8 cellular contexts compared by ENCODE assay signal in genomic region chr10:125629758-125630376, GRCh38. TPM values are rescaled to one million over a fixed set of nuclear protein-coding genes. Genes with fewer than 3 reads are reported as not detected.
A peak's percentile ranks its signal among the peaks of the same experiment; 100 is the strongest.
DNase-seq lines count a peak whose midpoint lies in the region; ATAC-seq and TF ChIP-seq lines count a peak whose summit lies in the region.

No MANE protein-coding gene starts in this region.

- H3K36me3 Mint-ChIP-seq in activated T-cell treated with anti-CD3 and anti-CD28 coated beads, Interleukin-2, amount 50 U/mL, for 24 hours (ENCODE audit: low read depth) = no peaks in the 10 kb centered on the region

- peaks cover 14% of the 10 kb centered on the region for H3K4me1 ChIP-seq in PC-3 (ENCODE audit: insufficient read depth, low read length)

- CTCF ChIA-PET in PC-3 (lab: Charles Lee) = no interaction called here

- TF ChIP-seq CTCF in PC-3 (conservative IDR thresholded peaks at IDR 0.05; ENCODE audit: low read depth, low read length) = peak; percentile 72
- peak; percentile 40 for TF ChIP-seq CTCF in fibroblast of mammary gland (conservative IDR thresholded peaks at IDR 0.05; ENCODE audit: control insufficient read depth, insufficient read depth, low read depth, low read length)

- no peak overlapping the region for H3K27ac ChIP-seq in PC-3 (ENCODE audit: low read length)

- DNase-seq in Daoy (ENCODE audit: low read depth) = peak; percentile 41
- peak; percentile 68 for DNase-seq in PC-3
- peak; percentile 42 for DNase-seq in fibroblast of mammary gland (ENCODE audit: low read depth)
- DNase-seq in nucleus accumbens (lab: John Stamatoyannopoulos, UW) = no peak
- no peak for DNase-seq in T-helper 1 cell
- no peak for DNase-seq in activated T-cell treated with anti-CD3 and anti-CD28 coated beads, Interleukin-2, amount 50 U/mL, for 24 hours

- BruUV-seq in PC-3 (replicated peaks; lab: Mats Ljungman, UMichigan) = no TSS peak

- peak; percentile 58 for ATAC-seq in HG03342 (IDR thresholded peaks at IDR 0.05; ENCODE audit: unreplicated experiment)
- ATAC-seq in PC-3 = peak; percentile 74
- no peak for ATAC-seq in GM21528 (IDR thresholded peaks at IDR 0.05; ENCODE audit: low FRiP score, unreplicated experiment)

- no peak overlapping the region for H3K9ac ChIP-seq in PC-3 (ENCODE audit: low read length)

- H3K4me2 ChIP-seq in PC-3 (ENCODE audit: low read length) = no peak overlapping the region

- H3K9me3 Mint-ChIP-seq in activated T-cell treated with anti-CD3 and anti-CD28 coated beads, Interleukin-2, amount 50 U/mL, for 24 hours = no peaks in the 10 kb centered on the region

- no peak overlapping the region for H2AFZ ChIP-seq in PC-3 (ENCODE audit: low read length)

- H3K79me2 ChIP-seq in PC-3 (ENCODE audit: low read length) = no peaks in the 10 kb centered on the region

- peaks cover 23% of the 10 kb centered on the region for H3K27me3 ChIP-seq in PC-3 (ENCODE audit: low read length)

- POLR2A ChIA-PET in PC-3 (lab: Charles Lee; ENCODE audit: unreplicated experiment) = no interaction called here

- no peaks in the 10 kb centered on the region for H3K4me1 Mint-ChIP-seq in activated T-cell treated with anti-CD3 and anti-CD28 coated beads, Interleukin-2, amount 50 U/mL, for 24 hours (ENCODE audit: low read depth)

- H4K20me1 ChIP-seq in PC-3 (ENCODE audit: low read length) = no peaks in the 10 kb centered on the region

- H3F3A ChIP-seq in PC-3 (ENCODE audit: low read length, unreplicated experiment) = no peaks in the 10 kb centered on the region

- H3K4me3 ChIP-seq in PC-3 (ENCODE audit: low read length) (no peak overlapping the region), fibroblast of mammary gland (ENCODE audit: control insufficient read depth, low read depth, low read length) (no peak overlapping the region)

- peaks cover 11% of the 10 kb centered on the region for H3K27me3 Mint-ChIP-seq in activated T-cell treated with anti-CD3 and anti-CD28 coated beads, Interleukin-2, amount 50 U/mL, for 24 hours

- intact Hi-C loops in PC-3 (cut with micrococcal nuclease) = loop anchor here (2.0 kb wide), 1 partner anchor 71 kb away; no protein-coding TSS in a partner anchor

- no peaks in the 10 kb centered on the region for H3K36me3 ChIP-seq in PC-3 (ENCODE audit: low read depth, low read length)

- no peak overlapping the region for H3K4me3 Mint-ChIP-seq in activated T-cell treated with anti-CD3 and anti-CD28 coated beads, Interleukin-2, amount 50 U/mL, for 24 hours

- no peaks in the 10 kb centered on the region for H3K9me3 ChIP-seq in PC-3 (ENCODE audit: low read length)

- H3K27ac Mint-ChIP-seq in activated T-cell treated with anti-CD3 and anti-CD28 coated beads, Interleukin-2, amount 50 U/mL, for 24 hours = no peak overlapping the region

- no peaks in the 10 kb centered on the region for H3K9me2 ChIP-seq in PC-3 (replicated peaks; ENCODE audit: low read length)

RNA-seq across cellular contexts. Expression of gene TEX36, which starts 53.1 kb away (rescaled TPM):
- total RNA-seq in Daoy (2014; rRNA removed; shearing (Covaris generic)) = not detected in 2 replicates
- not detected in 2 replicates for total RNA-seq in PC-3 (2014; rRNA removed)

Comparison
In these comparisons a context has a peak if more than half of its experiments do, and no peak if none do; other contexts are left out.
1. DNase-seq: peak in Daoy (single experiment), PC-3 (single experiment) and fibroblast of mammary gland (single experiment); none in nucleus accumbens (0 of 56), T-helper 1 cell (0 of 5) and activated T-cell treated with anti-CD3 and anti-CD28 coated beads, Interleukin-2, amount 50 U/mL, for 24 hours (single experiment).